In genomic region chr10:75803816-75804576, GRCh38 we compare ENCODE assay signal across 20 cellular contexts.
DNase-seq lines count a peak whose midpoint lies in the region; ATAC-seq and TF ChIP-seq lines count a peak whose summit lies in the region.
"Had no signal": no experiment of that assay in that cellular context is flagged by ENCODE, and none has a peak within 500 bp of the region (broad histone marks: within the 10 kb centered on the region; RNA-seq: fewer than 3 reads in every experiment).

No MANE protein-coding gene starts in this region.

- intact Hi-C loops in left ventricle myocardium superior (cut with micrococcal nuclease) (no loop called here), gastrocnemius medialis (cut with DNase I; ENCODE audit: low total_unique reads) (no loop called here)

- no peaks in the 10 kb centered on the region for H3K36me3 ChIP-seq in gastrocnemius medialis

- H3K4me3 ChIP-seq in gastrocnemius medialis: no peak overlapping the region
- H3K4me3 ChIP-seq: smooth muscle cell had no signal

- DNase-seq in NCI-H128 (lab: John Stamatoyannopoulos, UW; ENCODE audit: unreplicated experiment) (peak; percentile 61), NCI-H69 (lab: John Stamatoyannopoulos, UW) (peak; percentile 77), left ventricle myocardium superior (no peak), gastrocnemius medialis (peak; percentile 5 to 59), GDM1 (lab: John Stamatoyannopoulos, UW) (no peak), activated gamma-delta T cell (lab: John Stamatoyannopoulos, UW) (no peak), SKM-1 (lab: John Stamatoyannopoulos, UW; ENCODE audit: unreplicated experiment) (no peak)
- no peak for DNase-seq in stimulated activated CD4-positive, alpha-beta T cell treated with anti-CD3 and anti-CD28 coated beads, Interleukin-2, amount 100 ng/mL, for 24 hours
- DNase-seq: activated CD4-positive, alpha-beta memory T cell treated with anti-CD3 and anti-CD28 coated beads for 36 hours; activated gamma-delta T cell treated with Interleukin-2 at 50 U/mL for 16 hours; activated T-cell treated with anti-CD3 and anti-CD28 coated beads for 4 hours; DMS79 treated with DMSO at 0.1 percent for 48 hours; foreskin keratinocyte; mammary epithelial cell; naive B cell; NCI-H226; stimulated activated CD4-positive, alpha-beta T cell treated with anti-CD3 and anti-CD28 coated beads, Interleukin-4, amount 100 ng/mL, for 24 hours; stimulated activated naive CD8-positive, alpha-beta T cell treated with anti-CD3 and anti-CD28 coated beads, Interleukin-15, amount 100 ng/mL, for 72 hours had no signal

- in situ Hi-C loops in gastrocnemius medialis (cut with MboI; ENCODE audit: low sequenced_read_pairs in 4 of 4): no loop called here

- no peak for TF ChIP-seq POLR2A in gastrocnemius medialis (IDR thresholded peaks at IDR 0.05)

- H3K27me3 ChIP-seq in gastrocnemius medialis: no peaks in the 10 kb centered on the region
- H3K27me3 ChIP-seq: foreskin keratinocyte had no signal

- H3K4me1 ChIP-seq in gastrocnemius medialis: no peaks in the 10 kb centered on the region
- H3K4me1 ChIP-seq: foreskin keratinocyte had no signal

- TF ChIP-seq CTCF in gastrocnemius medialis (IDR thresholded peaks at IDR 0.05 in 4 of 5, conservative IDR thresholded peaks at IDR 0.05 in 1 of 5): no peak

- H3K27ac ChIP-seq in gastrocnemius medialis: no peak overlapping the region
- H3K27ac ChIP-seq: foreskin keratinocyte had no signal

- H3K9me3 ChIP-seq in gastrocnemius medialis: no peaks in the 10 kb centered on the region

- ATAC-seq in left ventricle myocardium superior (peak; percentile 70), gastrocnemius medialis (peak; percentile 52 to 66)
- ATAC-seq: foreskin keratinocyte; stimulated activated naive CD8-positive, alpha-beta T cell treated with anti-CD3 and anti-CD28 coated beads, Interleukin-15, amount 100 ng/mL, for 72 hours; WTC11 had no signal

Comparison
In these comparisons a context has a peak if more than half of its experiments do, and no peak if none do; other contexts are left out.
1. DNase-seq: peak in NCI-H128 (single experiment), NCI-H69 (single experiment) and gastrocnemius medialis (2 of 2); none in left ventricle myocardium superior (single experiment), stimulated activated CD4-positive, alpha-beta T cell treated with anti-CD3 and anti-CD28 coated beads, Interleukin-2, amount 100 ng/mL, for 24 hours (0 of 2), GDM1 (single experiment), activated gamma-delta T cell (single experiment) and SKM-1 (single experiment).